In genomic region chr5:10588779-10589447, GRCh38 we compare ENCODE assay signal across 14 cellular contexts. TPM values are rescaled to one million over a fixed set of nuclear protein-coding genes. Genes with fewer than 3 reads are reported as not detected.
A peak's percentile ranks its signal among the peaks of the same experiment; 100 is the strongest.
DNase-seq lines count a peak whose midpoint lies in the region; ATAC-seq and TF ChIP-seq lines count a peak whose summit lies in the region.
"Had no signal": no experiment of that assay in that cellular context is flagged by ENCODE, and none has a peak within 500 bp of the region (broad histone marks: within the 10 kb centered on the region; RNA-seq: fewer than 3 reads in every experiment).

No MANE protein-coding gene starts in this region.

- peaks cover 16% of the 10 kb centered on the region for H3K4me1 ChIP-seq in right cardiac atrium (ENCODE audit: control insufficient read depth, insufficient read depth, low read length)

- 51% methylated on average over 11 of the region's 11 CpGs for WGBS in right cardiac atrium

- peak overlapping the region; percentile 23 for H3K27ac ChIP-seq in right cardiac atrium (ENCODE audit: low read length)
- H3K27ac ChIP-seq: hepatocyte had no signal

- no peaks in the 10 kb centered on the region for H3K27me3 ChIP-seq in right cardiac atrium (ENCODE audit: control insufficient read depth, insufficient read depth)
- H3K27me3 ChIP-seq: hepatocyte had no signal

- H3K27ac Mint-ChIP-seq in CD14-positive monocyte (peak overlapping the region in 3 of 7 donors; percentile 13 to 51 (median 26)), Calu3 (ENCODE audit: unreplicated experiment) (no peak overlapping the region)
- H3K27ac Mint-ChIP-seq: HFFc6; mesothelial cell of epicardium; T-helper 2 cell treated with Interferon-gamma antibody and Interleukin-4, amounts not matched to agents 5 μg/mL and 100 μg/mL, for 36 hours had no signal

- no peak overlapping the region for H3K4me3 ChIP-seq in right cardiac atrium (ENCODE audit: low read length)
- H3K4me3 ChIP-seq: hepatocyte had no signal

- no peak for DNase-seq in CD14-positive monocyte (ENCODE audit: low spot score)
- DNase-seq in GM20000 (ENCODE audit: low spot score), result peak; percentile 25
- peak; percentile 19 for DNase-seq in NCI-H446 treated with DMSO at 0.1 percent for 48 hours (lab: John Stamatoyannopoulos, UW)
- no peak for DNase-seq in right cardiac atrium
- no peak for DNase-seq in putamen (ENCODE audit: low spot score)
- no peak for DNase-seq in Calu3
- no peak for DNase-seq in central memory CD4-positive, alpha-beta T cell
- DNase-seq: AML-193, amygdala, HFFc6 had no signal

- peaks cover 0 to 8% (median 1%) of the 10 kb centered on the region in 3 donors for H3K27me3 Mint-ChIP-seq in CD14-positive monocyte (ENCODE audit: low read depth in 3 of 3)
- H3K27me3 Mint-ChIP-seq in Calu3 (ENCODE audit: unreplicated experiment), result no peaks in the 10 kb centered on the region

- peak in 1 of 2 donors; percentile 43 for ATAC-seq in right cardiac atrium
- no peak for ATAC-seq in HG03457 (IDR thresholded peaks at IDR 0.05; ENCODE audit: unreplicated experiment)

- H3K4me1 Mint-ChIP-seq in CD14-positive monocyte (peaks cover 32% of the 10 kb centered on the region), Calu3 (ENCODE audit: low read depth, unreplicated experiment) (no peaks in the 10 kb centered on the region)

- CTCF ChIA-PET in Calu3 (lab: Charles Lee), result no interaction called here

- TF ChIP-seq CTCF in CD14-positive monocyte (IDR thresholded peaks at IDR 0.05), result no peak
- TF ChIP-seq CTCF in GM20000 (IDR thresholded peaks at IDR 0.05; ENCODE audit: extremely low read depth, missing control alignments), result no peak
- TF ChIP-seq CTCF in Calu3 (IDR thresholded peaks at IDR 0.05; ENCODE audit: unreplicated experiment), result no peak

- H3K4me3 Mint-ChIP-seq in CD14-positive monocyte, result peak overlapping the region; percentile 10 to 53
- no peak overlapping the region for H3K4me3 Mint-ChIP-seq in Calu3 (ENCODE audit: low read depth, unreplicated experiment)
- H3K4me3 Mint-ChIP-seq: HFFc6; mesothelial cell of epicardium; T-helper 2 cell treated with Interferon-gamma antibody and Interleukin-4, amounts not matched to agents 5 μg/mL and 100 μg/mL, for 36 hours had no signal

- BruUV-seq in Calu3 (replicated peaks; lab: Mats Ljungman, UMichigan), result no TSS peak

- H3K9me3 Mint-ChIP-seq in CD14-positive monocyte (peaks cover 0 to 5% (median 3%) of the 10 kb centered on the region in 7 donors), Calu3 (ENCODE audit: low read depth, unreplicated experiment) (no peaks in the 10 kb centered on the region)
- H3K9me3 Mint-ChIP-seq: HFFc6 had no signal

- intact Hi-C loops in CD14-positive monocyte (cut with micrococcal nuclease) (no loop called here), right cardiac atrium (cut with DNase I) (no loop called here), Calu3 (cut with micrococcal nuclease; ENCODE audit: unreplicated experiment) (no loop called here)

- H3K36me3 Mint-ChIP-seq in CD14-positive monocyte (no peaks in the 10 kb centered on the region), Calu3 (ENCODE audit: insufficient read depth, unreplicated experiment) (no peaks in the 10 kb centered on the region)

- H3K9me3 ChIP-seq in right cardiac atrium (ENCODE audit: control insufficient read depth, low read length), result peaks cover 4% of the 10 kb centered on the region

RNA-seq across cellular contexts. Expression of gene ANKRD33B, which starts 25.0 kb away (rescaled TPM):
- polyA plus RNA-seq in CD14-positive monocyte (not detected), right cardiac atrium (1.3 TPM)
- total RNA-seq in right cardiac atrium (1 to 10 TPM; 2.2 to 2.7 (median 2.4) TPM), Calu3 (2022) (2.9 and 3.6 TPM in 2 replicates)

Comparison
In these comparisons a context has a peak if more than half of its experiments do, and no peak if none do; other contexts are left out.
1. DNase-seq: peak in GM20000 (single experiment) and NCI-H446 treated with DMSO at 0.1 percent for 48 hours (single experiment); none in CD14-positive monocyte (single experiment), right cardiac atrium (0 of 3), putamen (single experiment), Calu3 (single experiment) and central memory CD4-positive, alpha-beta T cell (single experiment).